ENCODE assay signal across 25 cellular contexts in genomic region chr18:59002974-59003594, GRCh38.
"Had no signal": no experiment of that assay in that cellular context is flagged by ENCODE, and none has a peak within 500 bp of the region (broad histone marks: within the 10 kb centered on the region; RNA-seq: fewer than 3 reads in every experiment).

No MANE protein-coding gene starts in this region.

- H3K4me3 ChIP-seq: cardiac muscle cell, esophagus muscularis mucosa, gastroesophageal sphincter, tibial artery had no signal

- ATAC-seq: activated CD8-positive, alpha-beta T cell treated with anti-CD3 and anti-CD28 coated beads, Interleukin-2, amount 10 ng/mL, durations not matched to agents 7 days and 5 days; activated naive CD8-positive, alpha-beta T cell treated with anti-CD3 and anti-CD28 coated beads, Interleukin-2, amount 50 U/mL, for 24 hours; gastroesophageal sphincter; natural killer cell treated with Interleukin-12 subunit alpha and Interleukin-12 subunit beta and Interleukin-15 and Interleukin-18, amount 100 ng/mL, for 72 hours; sciatic nerve; stimulated activated effector memory CD8-positive, alpha-beta T cell treated with anti-CD3 and anti-CD28 coated beads, Interleukin-12 subunit alpha, Interleukin-12 subunit beta, amount 100 ng/mL, for 72 hours; stimulated activated naive CD8-positive, alpha-beta T cell treated with anti-CD3 and anti-CD28 coated beads, Interleukin-15, amount 100 ng/mL, for 72 hours had no signal

- H3K27ac ChIP-seq: cardiac muscle cell, esophagus muscularis mucosa, gastroesophageal sphincter, parathyroid adenoma, WERI-Rb-1 had no signal

- H3K9me3 ChIP-seq: gastroesophageal sphincter, tibial artery had no signal

- FAIRE-seq: small intestine, TTC549, urothelium cell line had no signal

- DNase-seq: activated CD4-positive, alpha-beta T cell treated with anti-CD3 and anti-CD28 coated beads for 1 hour; activated CD4-positive, alpha-beta T cell treated with anti-CD3 and anti-CD28 coated beads, Interleukin-2, amount 50 U/mL, for 1 hour; activated CD8-positive, alpha-beta T cell treated with anti-CD3 and anti-CD28 coated beads, Interleukin-2, amount 10 ng/mL, durations not matched to agents 7 days and 5 days; activated gamma-delta T cell; activated naive CD4-positive, alpha-beta T cell treated with anti-CD3 and anti-CD28 coated beads, Interleukin-2, amount 50 U/mL, for 16 hours; activated naive CD8-positive, alpha-beta T cell treated with anti-CD3 and anti-CD28 coated beads, Interleukin-2, amount 50 U/mL, for 24 hours; effector CD8-positive, alpha-beta T cell; head of caudate nucleus; hypothalamus; islet precursor cell; small intestine; stimulated activated CD4-positive, alpha-beta T cell treated with anti-CD3 and anti-CD28 coated beads, Interleukin-2, amount 100 ng/mL, for 24 hours; stimulated activated naive CD8-positive, alpha-beta T cell treated with anti-CD3 and anti-CD28 coated beads, Interleukin-15, amount 100 ng/mL, for 72 hours; T-helper 1 cell; tibial artery; WERI-Rb-1 had no signal

- H3K27me3 ChIP-seq: cardiac muscle cell, esophagus muscularis mucosa, gastroesophageal sphincter, tibial artery had no signal

- H3K36me3 ChIP-seq: cardiac muscle cell, esophagus muscularis mucosa, gastroesophageal sphincter, tibial artery, WERI-Rb-1 had no signal
